Comparison of ENCODE assay signal across 17 cellular contexts in the genomic region with DNA sequence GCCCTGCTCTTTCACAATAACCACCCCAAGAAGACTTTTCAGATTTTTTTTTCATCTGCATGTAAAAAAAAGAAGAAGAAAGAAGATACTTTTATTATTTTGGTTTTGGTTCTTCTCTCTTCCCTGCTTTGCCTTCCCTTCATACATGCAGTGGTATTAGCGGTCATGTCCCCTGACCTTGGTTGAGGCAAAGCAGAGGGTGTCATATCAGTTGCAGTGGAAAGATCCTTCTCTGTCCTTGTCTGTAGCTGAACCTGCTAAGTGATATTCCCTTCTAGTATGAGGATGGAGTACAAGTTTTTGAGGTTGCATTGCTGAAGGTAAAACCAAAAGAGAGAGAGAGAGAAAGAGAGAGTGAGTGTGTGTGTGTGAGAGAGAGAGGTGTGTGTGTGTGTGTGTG.
"Had no signal": no experiment of that assay in that cellular context is flagged by ENCODE, and none has a peak within 500 bp of the region (broad histone marks: within the 10 kb centered on the region; RNA-seq: fewer than 3 reads in every experiment).

No MANE protein-coding gene starts in this region.

- H3K4me2 ChIP-seq: neural progenitor cell had no signal

- H3K9me3 Mint-ChIP-seq: neural progenitor cell had no signal

- H3K4me3 Mint-ChIP-seq: activated T-helper 17 cell treated with anti-CD3 and anti-CD28 coated beads, Interleukin-2, amount 50 U/mL, for 72 hours; neural progenitor cell had no signal

- ATAC-seq: activated T-helper 17 cell treated with anti-CD3 and anti-CD28 coated beads, Interleukin-2, amount 50 U/mL, for 72 hours; psoas muscle; sciatic nerve had no signal

- H3K9ac ChIP-seq: neural progenitor cell had no signal

- H3K4me1 ChIP-seq: neural progenitor cell, psoas muscle, testis, upper lobe of left lung had no signal

- H3K27me3 Mint-ChIP-seq: activated T-helper 17 cell treated with anti-CD3 and anti-CD28 coated beads, Interleukin-2, amount 50 U/mL, for 72 hours had no signal

- H3K27ac ChIP-seq: brain microvascular endothelial cell, neural progenitor cell, psoas muscle, stomach, testis, upper lobe of left lung had no signal

- H3K36me3 ChIP-seq: brain microvascular endothelial cell, neural progenitor cell, stomach, upper lobe of left lung had no signal

- H3K27me3 ChIP-seq: brain microvascular endothelial cell, neural progenitor cell, stomach, testis, upper lobe of left lung had no signal

- H3K4me3 ChIP-seq: neural progenitor cell, psoas muscle, stomach, testis, upper lobe of left lung had no signal

- H3K4me1 Mint-ChIP-seq: neural progenitor cell had no signal

- H2AFZ ChIP-seq: neural progenitor cell had no signal

- H3K9me3 ChIP-seq: psoas muscle, stomach, testis, upper lobe of left lung had no signal

- DNase-seq: activated CD4-positive, alpha-beta T cell treated with anti-CD3 and anti-CD28 coated beads, Interleukin-2, amount 50 U/mL, for 48 hours; activated CD4-positive, CD25-positive, alpha-beta regulatory T cell treated with anti-CD3 and anti-CD28 coated beads, Interleukin-2, amount 50 U/mL, for 72 hours; activated naive CD4-positive, alpha-beta T cell treated with Interleukin-2 at 50 U/mL for 16 hours; anterior cingulate cortex; brain microvascular endothelial cell; cortex of kidney; effector CD8-positive, alpha-beta T cell; foreskin fibroblast; glutamatergic neuron; kidney glomerular epithelial cell; psoas muscle; stomach; testis; upper lobe of left lung had no signal

- H3K36me3 Mint-ChIP-seq: neural progenitor cell had no signal

- H3K27ac Mint-ChIP-seq: neural progenitor cell had no signal
